Comparison of ENCODE assay signal across 26 cellular contexts in genomic region chr18:77400561-77400960, GRCh38.
DNase-seq lines count a peak whose midpoint lies in the region; ATAC-seq, FAIRE-seq and TF ChIP-seq lines count a peak whose summit lies in the region.
"Had no signal": no experiment of that assay in that cellular context is flagged by ENCODE, and none has a peak within 500 bp of the region (broad histone marks: within the 10 kb centered on the region; RNA-seq: fewer than 3 reads in every experiment).

No MANE protein-coding gene starts in this region.

- no peaks in the 10 kb centered on the region for H3K79me2 ChIP-seq in MM.1S (ENCODE audit: low read length)
- H3K79me2 ChIP-seq in H1 (ENCODE audit: control insufficient read depth in 1 of 2, insufficient read depth in 2 of 2, low read length in 2 of 2): no peaks in the 10 kb centered on the region
- H3K79me2 ChIP-seq in trophoblast cell (ENCODE audit: control insufficient read depth, insufficient read depth, low read length, poor library complexity): no peaks in the 10 kb centered on the region

- H2BK5ac ChIP-seq in H1 (ENCODE audit: low read depth, low read length) (no peak overlapping the region), trophoblast cell (ENCODE audit: low read depth, low read length, poor library complexity) (no peak overlapping the region)

- peak overlapping the region; percentile 60 for H3K56ac ChIP-seq in H1 (replicated peaks; ENCODE audit: insufficient read length, low read depth, low read length)

- TF ChIP-seq EP300 in H1 (IDR thresholded peaks at IDR 0.05; ENCODE audit: borderline replicate concordance in 1 of 2, low read depth in 2 of 2, low read length in 2 of 2): no peak

- H4K5ac ChIP-seq in H1 (ENCODE audit: insufficient read length, low read depth, low read length): no peak overlapping the region

- H4K12ac ChIP-seq in trophoblast cell (ENCODE audit: low read depth, low read length): no peak overlapping the region

- in situ Hi-C loops in GM13977 (cut with MboI; ENCODE audit: low pct_unique_long_range_greater_than_20kb, low sequenced_read_pairs, unreplicated experiment): no loop called here

- H4K20me1 ChIP-seq in MM.1S (ENCODE audit: insufficient read depth, low read length) (no peaks in the 10 kb centered on the region), H1 (replicated peaks in 1 of 2; ENCODE audit: control insufficient read depth in 1 of 2, insufficient read depth in 2 of 2, low read length in 2 of 2) (peaks cover 0 to 3% of the 10 kb centered on the region in 2 experiments)
- H4K20me1 ChIP-seq: BLaER1 had no signal

- TF ChIP-seq POLR2A in H1 (IDR thresholded peaks at IDR 0.05; ENCODE audit: control extremely low read depth in 1 of 2, low read depth in 2 of 2, low read length in 2 of 2): no peak

- WGBS in H1 (ENCODE audit: extremely low coverage in 1 of 2, insufficient coverage in 1 of 2, insufficient read length in 1 of 2, insufficient replicate concordance in 2 of 2, low coverage in 1 of 2, low lambda C conversion rate in 2 of 2, missing lambda C conversion rate in 1 of 2), 2 experiments: 87% methylated on average over 5 of the region's 5 CpGs; no CpG with 5 or more reads in 1 of the 2 experiments
- no CpG with 5 or more reads among the region's 5 CpGs for WGBS in trophoblast cell (ENCODE audit: extremely low coverage, insufficient coverage, insufficient read length)

- H3K18ac ChIP-seq in H1 (ENCODE audit: extremely low read depth, low read length) (no peak overlapping the region), trophoblast cell (ENCODE audit: low read length) (no peak overlapping the region)

- peak overlapping the region; percentile 86 for H3K4me2 ChIP-seq in MM.1S (ENCODE audit: low read depth, low read length)
- no peak overlapping the region for H3K4me2 ChIP-seq in H1 (ENCODE audit: insufficient read depth in 1 of 2, low read depth in 2 of 2, low read length in 2 of 2)
- no peak overlapping the region for H3K4me2 ChIP-seq in trophoblast cell (ENCODE audit: low read length)
- H3K4me2 ChIP-seq: BLaER1 had no signal

- TF ChIP-seq CTCF in MM.1S (IDR thresholded peaks at IDR 0.05; ENCODE audit: low read length) (no peak), H1 (IDR thresholded peaks at IDR 0.05; ENCODE audit: control extremely low read depth in 1 of 3, insufficient read depth in 1 of 3, low read depth in 1 of 3, low read length in 3 of 3) (no peak), GM13977 (IDR thresholded peaks at IDR 0.05; ENCODE audit: extremely low read depth, insufficient read depth, missing control alignments) (no peak)

- no peak overlapping the region for H3K23ac ChIP-seq in H1 (ENCODE audit: insufficient read length)
- H3K23ac ChIP-seq in trophoblast cell (ENCODE audit: low read length): no peak overlapping the region

- H3K9me3 ChIP-seq in MM.1S (replicated peaks; ENCODE audit: insufficient read depth, low read length) (no peaks in the 10 kb centered on the region), H1 (ENCODE audit: insufficient read depth in 2 of 2, low read depth in 1 of 2, low read length in 1 of 2) (peaks cover 0 to 3% of the 10 kb centered on the region in 2 experiments; a peak in 2 of 4 replicates), trophoblast cell (ENCODE audit: insufficient read depth, low read depth, low read length) (peaks cover 2% of the 10 kb centered on the region)
- H3K9me3 ChIP-seq: BE2C, BLaER1 had no signal

- H3K36me3 ChIP-seq in MM.1S (replicated peaks; ENCODE audit: insufficient read depth, low read length): no peaks in the 10 kb centered on the region
- H3K36me3 ChIP-seq in H1 (ENCODE audit: control insufficient read depth in 2 of 4, insufficient read depth in 4 of 4, low read length in 3 of 4): no peaks in the 10 kb centered on the region
- H3K36me3 ChIP-seq in trophoblast cell (ENCODE audit: control insufficient read depth in 1 of 2, insufficient read depth in 2 of 2, low read length in 2 of 2): no peaks in the 10 kb centered on the region
- H3K36me3 ChIP-seq: BE2C, BLaER1 had no signal

- H3F3A ChIP-seq in MM.1S (ENCODE audit: insufficient read depth, low read length): peaks cover 11% of the 10 kb centered on the region

- POLR2A ChIA-PET in H1 (lab: Charles Lee; ENCODE audit: partially characterized antibody): no interaction called here

- no peak for TF ChIP-seq RAD21 in H1 (IDR thresholded peaks at IDR 0.05 in 1 of 2, conservative IDR thresholded peaks at IDR 0.05 in 1 of 2; ENCODE audit: low read depth in 2 of 2, low read length in 2 of 2)

- H2AK5ac ChIP-seq in H1 (ENCODE audit: low read depth, low read length) (no peak overlapping the region), trophoblast cell (ENCODE audit: low read length) (no peak overlapping the region)

- DNase-seq in MM.1S (peak; percentile 39), H1 (ENCODE audit: low read depth in 1 of 2, low spot score in 2 of 2) (no peak), trophoblast cell (no peak), H4 (ENCODE audit: low spot score) (no peak), GM13977 (ENCODE audit: low spot score) (no peak)
- DNase-seq: 8988T; ACHN; BE2C; C1 segment of cervical spinal cord; CD4-positive, alpha-beta memory T cell; CD4-positive, CD25-positive, alpha-beta regulatory T cell; CD8-positive, alpha-beta memory T cell; COR-L47; DMS 273 treated with DMSO at 0.1 percent for 48 hours; DMS153; DMS53; DMS79; DND-41; EL; GDM1 had no signal

- H3K9ac ChIP-seq in MM.1S (ENCODE audit: low read length) (peak overlapping the region; percentile 32; the same call in 1 of the 2 replicates), H1 (replicated peaks in 1 of 4; ENCODE audit: extremely low read depth in 1 of 4, low read depth in 3 of 4, low read length in 3 of 4) (no peak overlapping the region), trophoblast cell (ENCODE audit: low read length) (no peak overlapping the region)
- H3K9ac ChIP-seq: BLaER1 had no signal

- no peak overlapping the region for H2BK120ac ChIP-seq in H1 (replicated peaks; ENCODE audit: low read depth, low read length)
- no peak overlapping the region for H2BK120ac ChIP-seq in trophoblast cell (ENCODE audit: insufficient read depth, low read length, poor library complexity)

- H3K4me1 ChIP-seq in MM.1S (ENCODE audit: low read length) (peaks cover 20% of the 10 kb centered on the region), H1 (replicated peaks in 1 of 4; ENCODE audit: control insufficient read depth in 3 of 4, insufficient read depth in 4 of 4, low read length in 3 of 4) (no peaks in the 10 kb centered on the region), trophoblast cell (ENCODE audit: control insufficient read depth in 1 of 2, insufficient read depth in 2 of 2, low read length in 2 of 2) (no peaks in the 10 kb centered on the region)
- H3K4me1 ChIP-seq: BE2C, BLaER1 had no signal

- H4K8ac ChIP-seq in H1 (ENCODE audit: extremely low read depth, insufficient read depth, low read length) (peak overlapping the region; percentile 35; the same call in 1 of the 2 replicates), trophoblast cell (ENCODE audit: low read depth, low read length) (no peak overlapping the region)

- H2BK20ac ChIP-seq in H1 (ENCODE audit: low read length): no peak overlapping the region

- no peak overlapping the region for H3K14ac ChIP-seq in H1 (ENCODE audit: insufficient read length)
- H3K14ac ChIP-seq in trophoblast cell (ENCODE audit: low read length): no peak overlapping the region

- H2BK15ac ChIP-seq in H1 (ENCODE audit: low read length): no peak overlapping the region

- FAIRE-seq in H1 (lab: Jason Lieb, UNC): no peak
- FAIRE-seq: A204.1, GM12878, GM12892, GM19239 had no signal

- no peaks in the 10 kb centered on the region for H3K9me2 ChIP-seq in MM.1S (replicated peaks; ENCODE audit: insufficient read depth, low read length)

- CTCF ChIA-PET in H1 (lab: Charles Lee; ENCODE audit: partially characterized antibody): no interaction called here

- H3K4me3 ChIP-seq in MM.1S (ENCODE audit: low read length): peak overlapping the region; percentile 27; the same call in 1 of the 2 replicates
- H3K4me3 ChIP-seq in H1 (ENCODE audit: extremely low read depth in 1 of 4, insufficient read depth in 2 of 4, low read depth in 3 of 4, low read length in 4 of 4): no peak overlapping the region
- H3K4me3 ChIP-seq in trophoblast cell (ENCODE audit: low read depth, low read length): peak overlapping the region; percentile 38
- H3K4me3 ChIP-seq: BLaER1, GM12878 had no signal

- ATAC-seq in GM21390 (IDR thresholded peaks at IDR 0.05; ENCODE audit: unreplicated experiment): no peak
- ATAC-seq: GM12878 had no signal

- peaks cover 5% of the 10 kb centered on the region for H3K23me2 ChIP-seq in H1 (ENCODE audit: low read depth, low read length)

- H3K79me1 ChIP-seq in H1 (ENCODE audit: low read depth, low read length) (no peaks in the 10 kb centered on the region), trophoblast cell (ENCODE audit: low read length) (no peaks in the 10 kb centered on the region)

- no peak overlapping the region for H4K91ac ChIP-seq in H1 (replicated peaks; ENCODE audit: insufficient read length, low read length)
- H4K91ac ChIP-seq in trophoblast cell (ENCODE audit: low read depth, low read length): no peak overlapping the region

- H3K4ac ChIP-seq in H1 (replicated peaks; ENCODE audit: insufficient read length, low read depth, low read length) (no peak overlapping the region), trophoblast cell (ENCODE audit: low read depth, low read length) (no peak overlapping the region)

- no peaks in the 10 kb centered on the region for H3K27me3 ChIP-seq in MM.1S (replicated peaks; ENCODE audit: insufficient read depth, low read length)
- no peaks in the 10 kb centered on the region for H3K27me3 ChIP-seq in H1 (replicated peaks in 1 of 4; ENCODE audit: control insufficient read depth in 3 of 4, extremely low read depth in 1 of 4, insufficient read depth in 3 of 4, low read length in 3 of 4)
- no peaks in the 10 kb centered on the region for H3K27me3 ChIP-seq in trophoblast cell (ENCODE audit: insufficient read depth, low read length)
- H3K27me3 ChIP-seq: BE2C, BLaER1 had no signal

- H3K27ac ChIP-seq in MM.1S (ENCODE audit: low read length) (peak overlapping the region; percentile 82), H1 (ENCODE audit: low read depth, low read length) (no peak overlapping the region), trophoblast cell (ENCODE audit: low read depth, low read length) (no peak overlapping the region)
- H3K27ac ChIP-seq: BLaER1 had no signal

- H2BK12ac ChIP-seq in H1 (ENCODE audit: low read depth, low read length) (peak overlapping the region; percentile 18; the same call in 1 of the 2 replicates), trophoblast cell (ENCODE audit: low read length) (no peak overlapping the region)

- H2AFZ ChIP-seq in MM.1S (ENCODE audit: low read length): peak overlapping the region; percentile 30; the same call in 1 of the 2 replicates
- no peak overlapping the region for H2AFZ ChIP-seq in H1 (ENCODE audit: low read length)
- H2AFZ ChIP-seq in trophoblast cell (ENCODE audit: insufficient read depth, low read length, poor library complexity): no peak overlapping the region

TF ChIP-seq in H1, 55 proteins besides CTCF, POLR2A, EP300 and RAD21 (continues in another document):
- TF ChIP-seq TEAD4 (IDR thresholded peaks at IDR 0.05; ENCODE audit: low read depth, low read length) (no peak), ATF3 (IDR thresholded peaks at IDR 0.05; ENCODE audit: insufficient read depth, low read depth, low read length) (no peak)

Comparison
In these comparisons a context has a peak if more than half of its experiments do, and no peak if none do; other contexts are left out.
1. H3K4me3 ChIP-seq: peak in MM.1S (single experiment) and trophoblast cell (single experiment); none in H1 (0 of 4).